In genomic region chr3:40477671-40478070, GRCh38 we compare ENCODE assay signal across 6 cellular contexts. TPM values are rescaled to one million over a fixed set of nuclear protein-coding genes. Genes with fewer than 3 reads are reported as not detected.
DNase-seq lines count a peak whose midpoint lies in the region; ATAC-seq and TF ChIP-seq lines count a peak whose summit lies in the region.

No MANE protein-coding gene starts in this region.

- DNase-seq in A673 (ENCODE audit: low spot score) (no peak), Right ventricle myocardium superior (no peak), transverse colon (no peak), germinal center (ENCODE audit: low spot score) (no peak)

- intact Hi-C loops in A673 (cut with micrococcal nuclease; ENCODE audit: unreplicated experiment) (no loop called here), Right ventricle myocardium superior (cut with DNase I) (no loop called here), transverse colon (cut with DNase I; ENCODE audit: low total_unique reads) (no loop called here)

- POLR2A ChIA-PET in A673 (lab: Charles Lee; ENCODE audit: low non-redundant PET), result no interaction called here

- no TSS peak for BruUV-seq in A673 (replicated peaks; lab: Mats Ljungman, UMichigan)

- no peaks in the 10 kb centered on the region for H3K27me3 ChIP-seq in A673 (replicated peaks; ENCODE audit: insufficient read depth, low read depth, low read length, poor library complexity)
- H3K27me3 ChIP-seq in OCI-LY1 (ENCODE audit: insufficient read depth, low read length), result no peaks in the 10 kb centered on the region
- no peaks in the 10 kb centered on the region for H3K27me3 ChIP-seq in transverse colon

- H3K9me2 ChIP-seq in OCI-LY1 (ENCODE audit: low read depth, low read length), result no peaks in the 10 kb centered on the region

- TF ChIP-seq CTCF in A673 (conservative IDR thresholded peaks at IDR 0.05; ENCODE audit: low read depth, low read length) (no peak), OCI-LY1 (IDR thresholded peaks at IDR 0.05; ENCODE audit: low read length) (no peak), transverse colon (IDR thresholded peaks at IDR 0.05) (no peak)

- no peaks in the 10 kb centered on the region for H3K4me1 ChIP-seq in A673 (ENCODE audit: insufficient read depth, low read length, poor library complexity, severe bottlenecking)
- H3K4me1 ChIP-seq in OCI-LY1 (ENCODE audit: insufficient read depth, low read length, severe bottlenecking), result peaks cover 13% of the 10 kb centered on the region
- peaks cover 0 to 14% (median 8%) of the 10 kb centered on the region in 4 donors for H3K4me1 ChIP-seq in transverse colon

- ATAC-seq in Right ventricle myocardium superior (ENCODE audit: poor library complexity), result peak; percentile 38
- ATAC-seq in GM18870 (IDR thresholded peaks at IDR 0.05; ENCODE audit: unreplicated experiment), result no peak

- no peaks in the 10 kb centered on the region for H3K79me2 ChIP-seq in OCI-LY1 (ENCODE audit: insufficient read depth, low read length)

- H4K20me1 ChIP-seq in OCI-LY1 (ENCODE audit: insufficient read depth, low read length), result no peaks in the 10 kb centered on the region

- peak overlapping the region; percentile 80 for H3K27ac ChIP-seq in A673 (ENCODE audit: low read depth, low read length, poor library complexity, severe bottlenecking)
- no peak overlapping the region for H3K27ac ChIP-seq in OCI-LY1 (ENCODE audit: low read depth, low read length, poor library complexity, severe bottlenecking)
- H3K27ac ChIP-seq in transverse colon, result peak overlapping the region in 2 of 4 donors; percentile 83 to 84

- H2AFZ ChIP-seq in OCI-LY1 (ENCODE audit: low read length), result no peak overlapping the region

- no peaks in the 10 kb centered on the region for H3F3A ChIP-seq in OCI-LY1 (ENCODE audit: insufficient read depth, low read length)

- H3K4me2 ChIP-seq in OCI-LY1 (ENCODE audit: low read length), result peak overlapping the region; percentile 68

- 0 to 42% methylated on average over 1 to 4 of the region's 4 CpGs for WGBS in transverse colon (ENCODE audit: low coverage in 1 of 2), 2 donors

- H3K4me3 ChIP-seq in A673 (ENCODE audit: low read depth, low read length, poor library complexity, severe bottlenecking) (peak overlapping the region; percentile 74), OCI-LY1 (ENCODE audit: low read depth, low read length, poor library complexity, severe bottlenecking) (peak overlapping the region; percentile 68), transverse colon (peak overlapping the region in 3 of 4 donors; percentile 62 to 95 (median 93))

- in situ Hi-C loops in transverse colon (cut with MboI; ENCODE audit: low pct_ligation_motif_present in 1 of 4, low pct_unique_long_range_greater_than_20kb in 1 of 4, low sequenced_read_pairs in 3 of 4), result no loop called here

- no peaks in the 10 kb centered on the region for H3K9me3 ChIP-seq in A673 (ENCODE audit: low read depth, low read length, poor library complexity, severe bottlenecking)
- no peaks in the 10 kb centered on the region for H3K9me3 ChIP-seq in OCI-LY1 (ENCODE audit: low read length)
- no peaks in the 10 kb centered on the region for H3K9me3 ChIP-seq in transverse colon

- H3K9ac ChIP-seq in OCI-LY1 (ENCODE audit: low read length), result peak overlapping the region; percentile 68; the same call in 1 of the 2 replicates

- H3K36me3 ChIP-seq in A673 (ENCODE audit: insufficient read depth, low read length, poor library complexity, severe bottlenecking) (no peaks in the 10 kb centered on the region), OCI-LY1 (ENCODE audit: insufficient read depth, low read length) (no peaks in the 10 kb centered on the region), transverse colon (peaks cover 0 to 12% (median 3%) of the 10 kb centered on the region in 4 donors)

- CTCF ChIA-PET in A673 (lab: Charles Lee), result no interaction called here

- no peak for TF ChIP-seq EP300 in transverse colon (IDR thresholded peaks at IDR 0.05; ENCODE audit: low read depth)

- no peak for TF ChIP-seq POLR2A in transverse colon (IDR thresholded peaks at IDR 0.05)

RNA-seq across cellular contexts. Expression of gene ZNF619, which starts 0.7 kb away (rescaled TPM):
- total RNA-seq in A673 (2021) (3.3 and 4.3 TPM in 2 replicates), Right ventricle myocardium superior (3.9 TPM), transverse colon (1 to 10 TPM; 2.0 to 7.9 (median 4.8) TPM)

RNA-seq across cellular contexts. Expression of gene RPL14, which starts 20.5 kb away (rescaled TPM):
- total RNA-seq in A673 (2021) (980 and 1,046 TPM in 2 replicates), Right ventricle myocardium superior (992 TPM), transverse colon (100 to 1,000 TPM in 3 of 4 donors, 10 to 100 TPM in 1; 90.1 to 299 (median 194) TPM)

RNA-seq across cellular contexts. Expression of gene ZNF620, which starts 28.2 kb away (rescaled TPM):
- total RNA-seq in A673 (2021), result 6.0 and 7.9 TPM in 2 replicates
- total RNA-seq in Right ventricle myocardium superior, result 1.0 TPM
- 1 to 10 TPM in 3 of 4 donors, not detected in 1; 2.6 to 8.0 (median 4.3) TPM for total RNA-seq in transverse colon

RNA-seq across cellular contexts. Expression of gene ZNF621, which starts 47.1 kb away (rescaled TPM):
- total RNA-seq in A673 (2021) (9.9 and 11.6 TPM in 2 replicates), Right ventricle myocardium superior (9.3 TPM), transverse colon (10 to 100 TPM; 11.9 to 21.9 (median 16.2) TPM)
